ENCODE assay signal across 2 cellular contexts in genomic region chr16:2151188-2152091, GRCh38.
A peak's percentile ranks its signal among the peaks of the same experiment; 100 is the strongest.
TF ChIP-seq lines count a peak whose summit lies in the region.

No MANE protein-coding gene starts in this region.

TF ChIP-seq in HCT116, 20 proteins besides CTCF, POLR2A, EP300 and RAD21:
- no peak for TF ChIP-seq TCF7L2 (IDR thresholded peaks at IDR 0.05; ENCODE audit: borderline replicate concordance, extremely low read depth, insufficient read depth, insufficient read length)
- no peak for TF ChIP-seq EZH2 (IDR thresholded peaks at IDR 0.05)
- TF ChIP-seq ZFX (IDR thresholded peaks at IDR 0.05): 0 out of 2 replicates have a peak, but pooled peaks have one; percentile 8
- no peak for TF ChIP-seq MAX (IDR thresholded peaks at IDR 0.05)
- TF ChIP-seq ZNF274 (IDR thresholded peaks at IDR 0.05; ENCODE audit: low read depth, low read length): no peak
- TF ChIP-seq ATF3 (IDR thresholded peaks at IDR 0.05): no peak

TF ChIP-seq in HepG2, 621 proteins besides CTCF, POLR2A, EP300 and RAD21 (continues in another document):
- TF ChIP-seq RBM39 (IDR thresholded peaks at IDR 0.05; ENCODE audit: low read depth, low read length, poor library complexity, severe bottlenecking) (peak; percentile 33), ZNF629 (CRISPR knock-in tag; conservative IDR thresholded peaks at IDR 0.05) (peak; percentile 88), NKX3-1 (CRISPR knock-in tag; IDR thresholded peaks at IDR 0.05) (peak; percentile 51; the same call in 1 of the 2 replicates), ZFY (CRISPR knock-in tag; IDR thresholded peaks at IDR 0.05) (0 out of 2 replicates have a peak, but pooled peaks have one; percentile 34), HNF1B (CRISPR knock-in tag; IDR thresholded peaks at IDR 0.05) (0 out of 2 replicates have a peak, but pooled peaks have one; percentile 19), MEIS2 (CRISPR knock-in tag; IDR thresholded peaks at IDR 0.05) (0 out of 2 replicates have a peak, but pooled peaks have one; percentile 21), ZNF501 (CRISPR knock-in tag; IDR thresholded peaks at IDR 0.05) (0 out of 2 replicates have a peak, but pooled peaks have one; percentile 40), ATF7-NPFF (CRISPR knock-in tag; IDR thresholded peaks at IDR 0.05; ENCODE audit: low read depth) (0 out of 2 replicates have a peak, but pooled peaks have one; percentile 10), POLR2AphosphoS5 (IDR thresholded peaks at IDR 0.05; ENCODE audit: low read depth, low read length) (peak; percentile 27), NONO (IDR thresholded peaks at IDR 0.05) (no peak), NONO (CRISPR knock-in tag; conservative IDR thresholded peaks at IDR 0.05) (0 out of 2 replicates have a peak, but pooled peaks have one; percentile 27), ZC3H4 (CRISPR knock-in tag; IDR thresholded peaks at IDR 0.05; ENCODE audit: borderline replicate concordance) (peak; percentile 29; the same call in 1 of the 2 replicates), RBM22 (optimal IDR thresholded peaks at IDR 0.05; ENCODE audit: low read length) (peak; percentile 96), MAX (IDR thresholded peaks at IDR 0.05) (peak; percentile 25; the same call in 1 of the 2 replicates), ZFX (CRISPR knock-in tag; IDR thresholded peaks at IDR 0.05; ENCODE audit: low read depth) (0 out of 2 replicates have a peak, but pooled peaks have one; percentile 20), RFXAP (CRISPR knock-in tag; IDR thresholded peaks at IDR 0.05; ENCODE audit: borderline replicate concordance) (0 out of 2 replicates have a peak, but pooled peaks have one; percentile 39), MYC (CRISPR knock-in tag; IDR thresholded peaks at IDR 0.05; ENCODE audit: borderline replicate concordance) (0 out of 2 replicates have a peak, but pooled peaks have one; percentile 15), ZBTB40 (IDR thresholded peaks at IDR 0.05) (no peak), ZBTB40 (CRISPR knock-in tag; IDR thresholded peaks at IDR 0.05) (peak; percentile 35; the same call in 1 of the 2 replicates), HOXA9 (CRISPR knock-in tag; IDR thresholded peaks at IDR 0.05; ENCODE audit: borderline replicate concordance) (no peak), PHF8 (CRISPR knock-in tag; IDR thresholded peaks at IDR 0.05) (no peak), MED13 (CRISPR knock-in tag; IDR thresholded peaks at IDR 0.05) (peak; percentile 53; the same call in 1 of the 2 replicates), ZNF672 (CRISPR knock-in tag; IDR thresholded peaks at IDR 0.05) (peak; percentile 86; the same call in 1 of the 2 replicates), RBFOX2 (IDR thresholded peaks at IDR 0.05; ENCODE audit: low read depth, low read length) (peak; percentile 74), NRL (CRISPR knock-in tag; IDR thresholded peaks at IDR 0.05; ENCODE audit: borderline replicate concordance) (peak; percentile 24; the same call in 1 of the 2 replicates), ZNF687 (CRISPR knock-in tag; IDR thresholded peaks at IDR 0.05) (peak; percentile 11; the same call in 1 of the 2 replicates), ZNF326 (CRISPR knock-in tag; IDR thresholded peaks at IDR 0.05; ENCODE audit: borderline replicate concordance) (peak; percentile 88; the same call in 1 of the 2 replicates), PLRG1 (conservative IDR thresholded peaks at IDR 0.05) (no peak)
- TF ChIP-seq, protein P1, sequence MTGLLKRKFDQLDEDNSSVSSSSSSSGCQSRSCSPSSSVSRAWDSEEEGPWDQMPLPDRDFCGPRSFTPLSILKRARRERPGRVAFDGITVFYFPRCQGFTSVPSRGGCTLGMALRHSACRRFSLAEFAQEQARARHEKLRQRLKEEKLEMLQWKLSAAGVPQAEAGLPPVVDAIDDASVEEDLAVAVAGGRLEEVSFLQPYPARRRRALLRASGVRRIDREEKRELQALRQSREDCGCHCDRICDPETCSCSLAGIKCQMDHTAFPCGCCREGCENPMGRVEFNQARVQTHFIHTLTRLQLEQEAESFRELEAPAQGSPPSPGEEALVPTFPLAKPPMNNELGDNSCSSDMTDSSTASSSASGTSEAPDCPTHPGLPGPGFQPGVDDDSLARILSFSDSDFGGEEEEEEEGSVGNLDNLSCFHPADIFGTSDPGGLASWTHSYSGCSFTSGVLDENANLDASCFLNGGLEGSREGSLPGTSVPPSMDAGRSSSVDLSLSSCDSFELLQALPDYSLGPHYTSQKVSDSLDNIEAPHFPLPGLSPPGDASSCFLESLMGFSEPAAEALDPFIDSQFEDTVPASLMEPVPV (CRISPR knock-in tag; IDR thresholded peaks at IDR 0.05): 0 out of 2 replicates have a peak, but pooled peaks have one; percentile 11
- TF ChIP-seq, protein P2, sequence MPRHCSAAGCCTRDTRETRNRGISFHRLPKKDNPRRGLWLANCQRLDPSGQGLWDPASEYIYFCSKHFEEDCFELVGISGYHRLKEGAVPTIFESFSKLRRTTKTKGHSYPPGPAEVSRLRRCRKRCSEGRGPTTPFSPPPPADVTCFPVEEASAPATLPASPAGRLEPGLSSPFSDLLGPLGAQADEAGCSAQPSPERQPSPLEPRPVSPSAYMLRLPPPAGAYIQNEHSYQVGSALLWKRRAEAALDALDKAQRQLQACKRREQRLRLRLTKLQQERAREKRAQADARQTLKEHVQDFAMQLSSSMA (CRISPR knock-in tag; IDR thresholded peaks at IDR 0.05): no peak
- TF ChIP-seq, protein P3, sequence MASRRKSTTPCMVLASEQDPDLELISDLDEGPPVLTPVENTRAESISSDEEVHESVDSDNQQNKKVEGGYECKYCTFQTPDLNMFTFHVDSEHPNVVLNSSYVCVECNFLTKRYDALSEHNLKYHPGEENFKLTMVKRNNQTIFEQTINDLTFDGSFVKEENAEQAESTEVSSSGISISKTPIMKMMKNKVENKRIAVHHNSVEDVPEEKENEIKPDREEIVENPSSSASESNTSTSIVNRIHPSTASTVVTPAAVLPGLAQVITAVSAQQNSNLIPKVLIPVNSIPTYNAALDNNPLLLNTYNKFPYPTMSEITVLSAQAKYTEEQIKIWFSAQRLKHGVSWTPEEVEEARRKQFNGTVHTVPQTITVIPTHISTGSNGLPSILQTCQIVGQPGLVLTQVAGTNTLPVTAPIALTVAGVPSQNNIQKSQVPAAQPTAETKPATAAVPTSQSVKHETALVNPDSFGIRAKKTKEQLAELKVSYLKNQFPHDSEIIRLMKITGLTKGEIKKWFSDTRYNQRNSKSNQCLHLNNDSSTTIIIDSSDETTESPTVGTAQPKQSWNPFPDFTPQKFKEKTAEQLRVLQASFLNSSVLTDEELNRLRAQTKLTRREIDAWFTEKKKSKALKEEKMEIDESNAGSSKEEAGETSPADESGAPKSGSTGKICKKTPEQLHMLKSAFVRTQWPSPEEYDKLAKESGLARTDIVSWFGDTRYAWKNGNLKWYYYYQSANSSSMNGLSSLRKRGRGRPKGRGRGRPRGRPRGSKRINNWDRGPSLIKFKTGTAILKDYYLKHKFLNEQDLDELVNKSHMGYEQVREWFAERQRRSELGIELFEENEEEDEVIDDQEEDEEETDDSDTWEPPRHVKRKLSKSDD (CRISPR knock-in tag; IDR thresholded peaks at IDR 0.05; ENCODE audit: low read depth): 0 out of 2 replicates have a peak, but pooled peaks have one; percentile 3
